ENCODE assay signal across 9 cellular contexts in the genomic region with DNA sequence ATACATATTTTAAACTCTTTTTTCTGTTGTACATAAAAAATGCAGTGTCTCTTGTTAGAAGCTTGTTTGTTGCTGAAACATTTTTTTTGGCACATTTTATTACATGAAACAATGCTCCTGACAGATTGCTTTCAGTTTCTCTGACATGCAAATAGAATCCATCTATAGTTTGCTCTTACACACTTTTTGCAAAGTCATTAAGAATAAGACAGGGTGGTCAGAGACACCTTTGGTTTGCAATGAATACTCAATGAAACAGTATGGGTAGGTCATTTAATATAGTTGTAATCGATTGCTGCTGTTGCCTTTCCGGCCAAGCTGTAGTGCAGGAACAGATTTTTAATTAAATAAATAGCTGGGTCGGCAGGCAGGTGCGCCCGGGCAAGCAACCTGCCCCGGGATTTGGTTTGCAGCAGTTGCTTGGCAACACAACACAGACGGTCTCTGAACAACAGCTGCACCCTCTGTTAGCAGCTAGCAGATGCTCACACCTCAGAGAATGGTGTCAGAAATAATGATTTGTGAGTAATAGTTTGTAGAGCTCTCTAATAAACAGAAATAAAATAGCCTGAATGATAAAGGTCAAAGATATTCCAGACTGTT.
DNase-seq lines count a peak whose midpoint lies in the region; ATAC-seq, FAIRE-seq and TF ChIP-seq lines count a peak whose summit lies in the region.
"Had no signal": no experiment of that assay in that cellular context is flagged by ENCODE, and none has a peak within 500 bp of the region (broad histone marks: within the 10 kb centered on the region; RNA-seq: fewer than 3 reads in every experiment).

No MANE protein-coding gene starts in this region.

- TF ChIP-seq RAD21 in A549 (conservative IDR thresholded peaks at IDR 0.05 in 1 of 2, IDR thresholded peaks at IDR 0.05 in 1 of 2), result no peak

- DNase-seq in A549 (ENCODE audit: low read depth in 1 of 2, low spot score in 1 of 2) (peak; percentile 53 to 65), NCI-H2196 treated with DMSO at 0.1 percent for 48 hours (lab: John Stamatoyannopoulos, UW; ENCODE audit: unreplicated experiment) (peak; percentile 85), endothelial cell (ENCODE audit: low spot score) (peak; percentile 18), EL (no peak)
- no peak for DNase-seq in stimulated activated naive CD4-positive, alpha-beta T cell (lab: John Stamatoyannopoulos, UW)

- POLR2A ChIA-PET in A549 (lab: Yijun Ruan, JAX), result interaction anchor here (0.5 kb wide), 1 partner anchor 55 kb away, joined by 3 read pairs; no protein-coding TSS in a partner anchor

- H3K27ac ChIP-seq in A549, result peak overlapping the region in 1 of 2 experiments; percentile 10; a peak in 2 of 6 replicates

- no peaks in the 10 kb centered on the region for H3K36me3 Mint-ChIP-seq in endothelial cell (ENCODE audit: low read depth, unreplicated experiment)

- H3K27me3 Mint-ChIP-seq in endothelial cell (ENCODE audit: unreplicated experiment), result no peaks in the 10 kb centered on the region

- H3K27ac Mint-ChIP-seq in endothelial cell (ENCODE audit: unreplicated experiment), result no peak overlapping the region

- no peaks in the 10 kb centered on the region for H3K9me3 Mint-ChIP-seq in endothelial cell (ENCODE audit: unreplicated experiment)

- peak overlapping the region; percentile 72 for H3K4me2 ChIP-seq in A549

- no peak for FAIRE-seq in A549 (lab: Jason Lieb, UNC)
- FAIRE-seq: K562 had no signal

- H3K4me3 Mint-ChIP-seq in endothelial cell (ENCODE audit: unreplicated experiment), result no peak overlapping the region

- no peak for TF ChIP-seq EP300 in A549 (IDR thresholded peaks at IDR 0.05)

- TF ChIP-seq POLR2A in A549 (IDR thresholded peaks at IDR 0.05; ENCODE audit: low read length), result no peak

- WGBS in A549 (ENCODE audit: missing lambda C conversion rate), result 4% methylated on average over 7 of the region's 7 CpGs

- ATAC-seq in A549, result peak; percentile 90 to 94
- ATAC-seq in HG02571 (IDR thresholded peaks at IDR 0.05; ENCODE audit: unreplicated experiment), result peak; percentile 61
- no peak for ATAC-seq in GM21619 (IDR thresholded peaks at IDR 0.05; ENCODE audit: unreplicated experiment)
- ATAC-seq in HG03571 (IDR thresholded peaks at IDR 0.05; ENCODE audit: unreplicated experiment), result no peak
- ATAC-seq: K562 had no signal

- H3K4me1 ChIP-seq in A549, result no peaks in the 10 kb centered on the region; the same call in 2 of the 3 replicates

- H3K9me3 ChIP-seq in A549, result peaks cover 10% of the 10 kb centered on the region; the same call in 2 of the 3 replicates

- CTCF ChIA-PET in A549 (lab: Yijun Ruan, JAX), result no interaction called here

- H3K4me1 Mint-ChIP-seq in endothelial cell (ENCODE audit: unreplicated experiment), result no peaks in the 10 kb centered on the region

- peak overlapping the region; percentile 30 for H3K4me3 ChIP-seq in A549
- H3K4me3 ChIP-seq: K562 had no signal

- no peak for TF ChIP-seq CTCF in A549 (IDR thresholded peaks at IDR 0.05)
- TF ChIP-seq CTCF in endothelial cell (IDR thresholded peaks at IDR 0.05; ENCODE audit: unreplicated experiment), result no peak

TF ChIP-seq in A549, 52 proteins besides CTCF, POLR2A, EP300 and RAD21:
- TF ChIP-seq PHF8 (IDR thresholded peaks at IDR 0.05; ENCODE audit: borderline replicate concordance, low read depth) (no peak), MAFK (IDR thresholded peaks at IDR 0.05; ENCODE audit: partially characterized antibody) (peak; percentile 60), KDM1A (IDR thresholded peaks at IDR 0.05; ENCODE audit: low read depth) (no peak)

Comparison
In these comparisons a context has a peak if more than half of its experiments do, and no peak if none do; other contexts are left out.
1. ATAC-seq: peak in A549 (2 of 2) and HG02571 (single experiment); none in GM21619 (single experiment) and HG03571 (single experiment).
2. DNase-seq: peak in A549 (2 of 2), NCI-H2196 treated with DMSO at 0.1 percent for 48 hours (single experiment) and endothelial cell (single experiment); none in stimulated activated naive CD4-positive, alpha-beta T cell (0 of 6) and EL (single experiment).